In the genomic region with DNA sequence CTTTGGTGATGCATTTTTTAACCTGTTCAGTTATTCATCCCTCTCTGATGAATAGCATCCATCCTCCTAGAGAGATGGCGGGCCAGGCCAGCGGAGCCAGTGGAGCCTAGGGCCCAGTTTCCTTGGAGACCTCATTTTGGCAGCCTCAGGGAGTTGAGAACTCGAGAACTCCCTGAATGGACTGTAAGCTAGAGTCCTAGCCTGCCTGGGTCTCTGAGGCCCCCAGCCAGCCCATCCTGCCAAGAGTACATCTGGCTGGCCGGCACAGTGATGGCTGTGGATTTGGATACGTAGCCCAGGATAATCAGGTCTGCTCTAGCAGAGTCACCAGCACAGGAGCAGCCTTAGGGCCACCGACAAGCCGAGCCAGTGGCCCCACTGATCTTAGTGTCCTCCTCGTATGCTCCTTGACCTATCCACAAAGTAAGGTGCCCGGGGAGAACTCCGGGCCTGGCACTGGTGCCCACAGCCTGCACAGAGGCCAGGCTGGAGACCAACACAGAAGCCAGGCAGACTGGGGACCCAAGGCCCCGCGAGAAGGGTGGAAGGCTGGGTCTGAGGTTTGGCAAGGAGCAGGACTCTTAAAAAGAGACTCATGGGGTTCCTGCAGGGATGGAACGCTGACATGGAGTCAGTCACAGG, we compare ENCODE assay signal across 29 cellular contexts.
DNase-seq lines count a peak whose midpoint lies in the region; ATAC-seq and TF ChIP-seq lines count a peak whose summit lies in the region.
"Had no signal": no experiment of that assay in that cellular context is flagged by ENCODE, and none has a peak within 500 bp of the region (broad histone marks: within the 10 kb centered on the region; RNA-seq: fewer than 3 reads in every experiment).

No MANE protein-coding gene starts in this region.

- no peak overlapping the region for H3K4me2 ChIP-seq in GM23248 (ENCODE audit: unreplicated experiment)
- H3K4me2 ChIP-seq: A549 had no signal

- peaks cover 0 to 80% of the 10 kb centered on the region in 2 donors for H3K4me1 ChIP-seq in right atrium auricular region
- peaks cover 0 to 97% (median 46%) of the 10 kb centered on the region in 3 donors for H3K4me1 ChIP-seq in gastroesophageal sphincter
- peaks cover 39% of the 10 kb centered on the region for H3K4me1 ChIP-seq in rectal smooth muscle tissue (ENCODE audit: control insufficient read depth, insufficient read depth, low read length)
- no peaks in the 10 kb centered on the region for H3K4me1 ChIP-seq in GM23248 (ENCODE audit: insufficient read depth)

- no peak for TF ChIP-seq EP300 in gastroesophageal sphincter (IDR thresholded peaks at IDR 0.05)

- WGBS in gastroesophageal sphincter (ENCODE audit: low coverage in 1 of 2), 2 donors, result 71% methylated on average over 5 of the region's 13 CpGs; no CpG with 5 or more reads in 1 of the 2 donors
- 88 to 90% methylated on average over 13 of the region's 13 CpGs for WGBS in GM23248 (ENCODE audit: low coverage in 1 of 2, low lambda C conversion rate in 2 of 2, missing lambda C conversion rate in 2 of 2), 2 experiments

- peak overlapping the region in 1 of 2 donors; percentile 38 for H3K27ac Mint-ChIP-seq in stimulated activated naive CD8-positive, alpha-beta T cell treated with anti-CD3 and anti-CD28 coated beads, Interleukin-15, amount 100 ng/mL, for 72 hours
- H3K27ac Mint-ChIP-seq: activated B cell treated with CpG ODN at 0.5 μM for 24 hours, natural killer cell had no signal

- TF ChIP-seq CTCF in right atrium auricular region (IDR thresholded peaks at IDR 0.05) (no peak), gastroesophageal sphincter (IDR thresholded peaks at IDR 0.05) (no peak)

- no peak for TF ChIP-seq POLR2A in gastroesophageal sphincter (IDR thresholded peaks at IDR 0.05)

- no peaks in the 10 kb centered on the region for H4K20me1 ChIP-seq in GM23248 (ENCODE audit: insufficient read depth)

- intact Hi-C loops in left cardiac atrium (cut with DNase I), result no loop called here

- no peak for DNase-seq in right atrium auricular region (ENCODE audit: low spot score)
- DNase-seq in left cardiac atrium, result no peak
- DNase-seq in stimulated activated naive CD8-positive, alpha-beta T cell treated with anti-CD3 and anti-CD28 coated beads, Interleukin-15, amount 100 ng/mL, for 72 hours, result no peak
- no peak for DNase-seq in activated effector memory CD4-positive, alpha-beta T cell treated with anti-CD3 and anti-CD28 coated beads, Interleukin-2, amount 50 U/mL, for 16 hours
- no peak for DNase-seq in NCI-H1930 (lab: John Stamatoyannopoulos, UW)
- DNase-seq in GM23248, result no peak
- DNase-seq: activated B cell treated with CpG ODN at 0.5 μM for 24 hours; activated CD4-positive, alpha-beta T cell treated with anti-CD3 and anti-CD28 coated beads, Interleukin-2, amount 50 U/mL, for 1 hour; activated naive CD4-positive, alpha-beta T cell; activated T-cell treated with anti-CD3 and anti-CD28 coated beads, Interleukin-2, amount 50 U/mL, for 4 hours; adrenal gland; body of pancreas; DMS53; foreskin fibroblast; GDM1; Kasumi-1; MV-4-11; natural killer cell; NCI-H524 treated with DMSO at 0.1 percent for 48 hours; NK-92 treated with Interleukin-12 subunit alpha and Interleukin-12 subunit beta, amount 100 ng/mL, for 24 hours; PC-3; SHP77 treated with DMSO at 0.1 percent for 48 hours; stimulated activated CD4-positive, alpha-beta T cell treated with anti-CD3 and anti-CD28 coated beads, Interleukin-2, amount 100 ng/mL, for 48 hours; T-helper 9 cell had no signal

- H3K4me1 Mint-ChIP-seq in stimulated activated naive CD8-positive, alpha-beta T cell treated with anti-CD3 and anti-CD28 coated beads, Interleukin-15, amount 100 ng/mL, for 72 hours, result peaks cover 39% of the 10 kb centered on the region
- H3K4me1 Mint-ChIP-seq: activated B cell treated with CpG ODN at 0.5 μM for 24 hours, B cell had no signal

- H3K9me3 Mint-ChIP-seq in stimulated activated naive CD8-positive, alpha-beta T cell treated with anti-CD3 and anti-CD28 coated beads, Interleukin-15, amount 100 ng/mL, for 72 hours, result no peaks in the 10 kb centered on the region
- H3K9me3 Mint-ChIP-seq: activated B cell treated with CpG ODN at 0.5 μM for 24 hours; activated T-cell treated with anti-CD3 and anti-CD28 coated beads, Interleukin-2, amount 50 U/mL, for 4 hours; natural killer cell had no signal

- H3K27ac ChIP-seq in right atrium auricular region, result peak overlapping the region; percentile 71 to 84
- H3K27ac ChIP-seq in gastroesophageal sphincter, result peak overlapping the region; percentile 26 to 96 (median 88)
- H3K27ac ChIP-seq in rectal smooth muscle tissue (ENCODE audit: low read depth, low read length), result peak overlapping the region; percentile 66
- no peak overlapping the region for H3K27ac ChIP-seq in GM23248
- H3K27ac ChIP-seq: body of pancreas, left lung had no signal

- H3K9ac ChIP-seq in rectal smooth muscle tissue (ENCODE audit: low read length), result no peak overlapping the region
- no peak overlapping the region for H3K9ac ChIP-seq in GM23248

- ATAC-seq in left cardiac atrium, result no peak
- no peak for ATAC-seq in gastroesophageal sphincter
- ATAC-seq in stimulated activated naive CD8-positive, alpha-beta T cell treated with anti-CD3 and anti-CD28 coated beads, Interleukin-15, amount 100 ng/mL, for 72 hours, result no peak
- ATAC-seq: A549; activated T-cell treated with anti-CD3 and anti-CD28 coated beads, Interleukin-2, amount 50 U/mL, for 4 hours; body of pancreas; natural killer cell; PC-3 had no signal

- H3K4me3 ChIP-seq in right atrium auricular region, result no peak overlapping the region
- H3K4me3 ChIP-seq in gastroesophageal sphincter, result no peak overlapping the region
- H3K4me3 ChIP-seq in rectal smooth muscle tissue (ENCODE audit: low read length), result no peak overlapping the region
- H3K4me3 ChIP-seq in GM23248, result no peak overlapping the region
- H3K4me3 ChIP-seq: A549, adrenal gland, body of pancreas, left lung had no signal

- in situ Hi-C loops in GM23248 (cut with MboI), result no loop called here

- H3K4me3 Mint-ChIP-seq in stimulated activated naive CD8-positive, alpha-beta T cell treated with anti-CD3 and anti-CD28 coated beads, Interleukin-15, amount 100 ng/mL, for 72 hours, result no peak overlapping the region
- H3K4me3 Mint-ChIP-seq: activated B cell treated with CpG ODN at 0.5 μM for 24 hours; activated T-cell treated with anti-CD3 and anti-CD28 coated beads, Interleukin-2, amount 50 U/mL, for 4 hours; B cell; natural killer cell had no signal

- peaks cover 12% of the 10 kb centered on the region for H3F3A ChIP-seq in GM23248 (ENCODE audit: insufficient read depth)

- no peaks in the 10 kb centered on the region for H3K79me2 ChIP-seq in GM23248 (ENCODE audit: insufficient read depth)

- H3K9me2 ChIP-seq in GM23248 (ENCODE audit: insufficient read depth), result no peaks in the 10 kb centered on the region

- H3K36me3 ChIP-seq in right atrium auricular region (peaks cover 46% of the 10 kb centered on the region), gastroesophageal sphincter (peaks cover 0 to 92% of the 10 kb centered on the region in 2 donors), rectal smooth muscle tissue (ENCODE audit: control insufficient read depth, insufficient read depth, low read length) (peaks cover 29% of the 10 kb centered on the region), GM23248 (ENCODE audit: low read depth) (peaks cover 80% of the 10 kb centered on the region; the same call in 1 of the 2 replicates)

- no peaks in the 10 kb centered on the region for H3K27me3 Mint-ChIP-seq in stimulated activated naive CD8-positive, alpha-beta T cell treated with anti-CD3 and anti-CD28 coated beads, Interleukin-15, amount 100 ng/mL, for 72 hours
- H3K27me3 Mint-ChIP-seq: activated B cell treated with CpG ODN at 0.5 μM for 24 hours, B cell had no signal

- H3K27me3 ChIP-seq in right atrium auricular region (no peaks in the 10 kb centered on the region), gastroesophageal sphincter (no peaks in the 10 kb centered on the region), rectal smooth muscle tissue (ENCODE audit: control insufficient read depth, insufficient read depth, low read length) (no peaks in the 10 kb centered on the region), GM23248 (replicated peaks; ENCODE audit: insufficient read depth) (no peaks in the 10 kb centered on the region)
- H3K27me3 ChIP-seq: adrenal gland, body of pancreas, left lung had no signal

- no peak overlapping the region for H2AFZ ChIP-seq in GM23248

- H3K9me3 ChIP-seq in right atrium auricular region (no peaks in the 10 kb centered on the region), gastroesophageal sphincter (no peaks in the 10 kb centered on the region), GM23248 (ENCODE audit: low read depth) (no peaks in the 10 kb centered on the region)
- H3K9me3 ChIP-seq: A549, adrenal gland, body of pancreas, left lung had no signal
